ENCODE assay signal across 1 cellular context in the genomic region with DNA sequence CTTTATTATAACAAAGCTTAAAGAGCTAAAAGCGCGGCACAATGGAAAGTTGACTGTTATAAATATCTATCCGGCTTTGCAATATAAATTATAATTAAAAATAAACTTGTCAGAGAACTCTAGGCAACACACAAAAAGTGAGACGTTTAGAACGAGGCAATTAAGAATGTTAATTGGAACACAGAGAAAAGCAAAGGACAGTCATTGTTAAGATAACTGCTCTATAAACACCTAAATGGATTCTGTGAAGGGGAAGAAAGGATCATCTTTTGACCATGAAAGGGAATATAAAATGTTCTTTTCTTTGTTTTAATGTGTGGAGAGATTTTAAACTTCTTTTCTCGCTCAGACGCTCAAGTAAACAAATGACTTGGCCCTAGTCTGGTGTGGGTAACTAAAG.
A peak's percentile ranks its signal among the peaks of the same experiment; 100 is the strongest.
TF ChIP-seq lines count a peak whose summit lies in the region.

No MANE protein-coding gene starts in this region.

TF ChIP-seq in HepG2, 621 proteins besides CTCF, POLR2A, EP300 and RAD21:
- no peak for TF ChIP-seq DZIP1 (CRISPR knock-in tag; IDR thresholded peaks at IDR 0.05)
- TF ChIP-seq ZNF780A (CRISPR knock-in tag; IDR thresholded peaks at IDR 0.05), result no peak
- TF ChIP-seq KDM5A (IDR thresholded peaks at IDR 0.05; ENCODE audit: borderline replicate concordance, low read length), result 0 out of 2 replicates have a peak, but pooled peaks have one; percentile 7
- 0 out of 2 replicates have a peak, but pooled peaks have one; percentile 6 for TF ChIP-seq SP140L (CRISPR knock-in tag; IDR thresholded peaks at IDR 0.05; ENCODE audit: borderline replicate concordance)
- no peak for TF ChIP-seq ZNF484 (CRISPR knock-in tag; IDR thresholded peaks at IDR 0.05; ENCODE audit: borderline replicate concordance, low read depth)
